ENCODE assay signal across 8 cellular contexts in genomic region chr11:61917357-61918109, GRCh38. TPM values are rescaled to one million over a fixed set of nuclear protein-coding genes. Genes with fewer than 3 reads are reported as not detected.
DNase-seq lines count a peak whose midpoint lies in the region; ATAC-seq and TF ChIP-seq lines count a peak whose summit lies in the region.

TSS of gene RAB3IL1 (minus strand) at chr11:61917566. CDS start at chr11:61917367, 199 bp downstream.

- peak within 1 kb of the TSS; percentile 57; the same call in 1 of the 2 replicates for H2AFZ ChIP-seq in SK-N-SH (ENCODE audit: low read depth)

- TF ChIP-seq RAD21 in SK-N-SH (IDR thresholded peaks at IDR 0.05; ENCODE audit: low read length) = no peak

- H3K4me1 Mint-ChIP-seq in effector memory CD8-positive, alpha-beta T cell (ENCODE audit: low read depth in 2 of 2) = peaks cover 11 to 13% of the 10 kb centered on the region in 2 donors

- H3K27me3 ChIP-seq in SK-N-SH (ENCODE audit: insufficient read depth) (no peaks in the 10 kb centered on the region), lung (ENCODE audit: control insufficient read depth, insufficient read depth) (no peaks in the 10 kb centered on the region), suprapubic skin (peaks cover 23% of the 10 kb centered on the region)

- ATAC-seq in effector memory CD8-positive, alpha-beta T cell (replicated peaks) = peak; percentile 22
- ATAC-seq in lung (ENCODE audit: insufficient read depth, low FRiP score) = peak; percentile 80
- ATAC-seq in HG03439 (IDR thresholded peaks at IDR 0.05; ENCODE audit: unreplicated experiment) = no peak

- peaks cover 66 to 94% of the 10 kb centered on the region in 2 donors for H3K27me3 Mint-ChIP-seq in effector memory CD8-positive, alpha-beta T cell

- H4K20me1 ChIP-seq in SK-N-SH (ENCODE audit: insufficient read depth) = no peaks in the 10 kb centered on the region

- no peaks in the 10 kb centered on the region for H3K36me3 ChIP-seq in SK-N-SH (replicated peaks in 1 of 2; ENCODE audit: control insufficient read depth in 1 of 2, insufficient read depth in 2 of 2, low read length in 1 of 2)
- no peaks in the 10 kb centered on the region for H3K36me3 ChIP-seq in lung (ENCODE audit: control insufficient read depth in 2 of 2, insufficient read depth in 2 of 2, low read length in 2 of 2)
- H3K36me3 ChIP-seq in suprapubic skin = no peaks in the 10 kb centered on the region

- H3K4me1 ChIP-seq in SK-N-SH (ENCODE audit: control insufficient read depth in 1 of 2, insufficient read depth in 2 of 2, low read depth in 1 of 2, low read length in 1 of 2) (peaks cover 5 to 31% of the 10 kb centered on the region in 2 experiments; a peak in 3 of 4 replicates), lung (ENCODE audit: control insufficient read depth in 2 of 2, insufficient read depth in 2 of 2, low read length in 2 of 2) (peaks cover under 1 to 9% of the 10 kb centered on the region in 2 donors), suprapubic skin (peaks cover 52% of the 10 kb centered on the region)

- POLR2A ChIA-PET in SK-N-SH (lab: Yijun Ruan, JAX) = interaction anchor here (0.6 kb wide), 1 partner anchor 21 kb away, joined by 3 read pairs; no protein-coding TSS in a partner anchor

- no peaks in the 10 kb centered on the region for H3K36me3 Mint-ChIP-seq in effector memory CD8-positive, alpha-beta T cell (ENCODE audit: insufficient read depth)

- WGBS in SK-N-SH (ENCODE audit: low lambda C conversion rate) = 30% methylated on average over 7 of the region's 68 CpGs
- WGBS in lung, 2 donors = 2 to 10% methylated on average over 16 to 68 of the region's 68 CpGs
- 4% methylated on average over 13 of the region's 68 CpGs for WGBS in suprapubic skin

- H3K79me2 ChIP-seq in SK-N-SH (ENCODE audit: insufficient read depth) = no peaks in the 10 kb centered on the region

- H3K9ac ChIP-seq in SK-N-SH = peak within 1 kb of the TSS; percentile 53; the same call in 1 of the 2 replicates

- H3F3A ChIP-seq in SK-N-SH (replicated peaks; ENCODE audit: insufficient read depth) = no peaks in the 10 kb centered on the region

- TF ChIP-seq POLR2A in suprapubic skin (IDR thresholded peaks at IDR 0.05) = peak in 1 of 2 donors; percentile 59

- no peaks in the 10 kb centered on the region for H3K9me2 ChIP-seq in SK-N-SH

- H3K4me3 Mint-ChIP-seq in effector memory CD8-positive, alpha-beta T cell = peak within 1 kb of the TSS; percentile 72 to 76

- no peaks in the 10 kb centered on the region for H3K9me3 Mint-ChIP-seq in effector memory CD8-positive, alpha-beta T cell

- CTCF ChIA-PET in SK-N-SH (lab: Yijun Ruan, JAX) = interaction anchor here (0.6 to 5.9 kb wide), 5 partner anchors 9 to 164 kb away, joined by 3 to 85 read pairs (median 4); no protein-coding TSS in a partner anchor

- no peak for TF ChIP-seq EP300 in SK-N-SH (IDR thresholded peaks at IDR 0.05; ENCODE audit: borderline replicate concordance in 1 of 2, low read depth in 1 of 2, low read length in 1 of 2)
- no peak for TF ChIP-seq EP300 in suprapubic skin (IDR thresholded peaks at IDR 0.05)

- DNase-seq in activated CD4-positive, alpha-beta T cell treated with anti-CD3 and anti-CD28 coated beads for 48 hours = peak; percentile 24
- no peak for DNase-seq in activated CD4-positive, alpha-beta T cell treated with anti-CD3 and anti-CD28 coated beads, Interleukin-2, amount 50 U/mL, for 4 hours
- peak; percentile 94 for DNase-seq in SK-N-SH
- DNase-seq in effector memory CD8-positive, alpha-beta T cell = no peak
- DNase-seq in lung (ENCODE audit: low spot score) = no peak
- peak; percentile 86 to 88 for DNase-seq in suprapubic skin (ENCODE audit: low spot score in 2 of 2)
- no peak for DNase-seq in T-helper 9 cell

- H3K27ac ChIP-seq in SK-N-SH (ENCODE audit: low read depth in 2 of 2, low read length in 1 of 2) (no peak within 1 kb of the TSS; a peak in 1 of 4 replicates), lung (ENCODE audit: low read depth in 1 of 2, low read length in 1 of 2) (peak within 1 kb of the TSS; percentile 41 to 67), suprapubic skin (peak within 1 kb of the TSS; percentile 82)

- peak within 1 kb of the TSS; percentile 88 for H3K4me2 ChIP-seq in SK-N-SH

- H3K9me3 ChIP-seq in SK-N-SH = no peaks in the 10 kb centered on the region
- no peaks in the 10 kb centered on the region for H3K9me3 ChIP-seq in lung (ENCODE audit: control insufficient read depth in 2 of 2, insufficient read depth in 1 of 2, low read length in 1 of 2)
- H3K9me3 ChIP-seq in suprapubic skin = no peaks in the 10 kb centered on the region

- peak within 1 kb of the TSS; percentile 59 to 65 for H3K4me3 ChIP-seq in SK-N-SH (ENCODE audit: low read depth in 2 of 2, low read length in 1 of 2)
- H3K4me3 ChIP-seq in lung = peak within 1 kb of the TSS; percentile 49
- peak within 1 kb of the TSS; percentile 79 for H3K4me3 ChIP-seq in suprapubic skin

- H3K27ac Mint-ChIP-seq in effector memory CD8-positive, alpha-beta T cell = no peak within 1 kb of the TSS

- TF ChIP-seq CTCF in SK-N-SH (IDR thresholded peaks at IDR 0.05) = no peak
- no peak for TF ChIP-seq CTCF in lung (IDR thresholded peaks at IDR 0.05; ENCODE audit: control extremely low read depth, extremely low read depth)
- TF ChIP-seq CTCF in suprapubic skin (IDR thresholded peaks at IDR 0.05) = no peak

TF ChIP-seq in SK-N-SH, 30 proteins besides CTCF, POLR2A, EP300 and RAD21 (continues in another document):
- TF ChIP-seq USF1 (IDR thresholded peaks at IDR 0.05; ENCODE audit: borderline replicate concordance, low read depth) = peak; percentile 87
- TF ChIP-seq TAF1 (IDR thresholded peaks at IDR 0.05; ENCODE audit: borderline replicate concordance, low read depth, low read length) = no peak
- TF ChIP-seq FOXJ3 (CRISPR knock-in tag; IDR thresholded peaks at IDR 0.05) = no peak
- no peak for TF ChIP-seq PBX3 (IDR thresholded peaks at IDR 0.05)
- TF ChIP-seq POLR2AphosphoS5 (IDR thresholded peaks at IDR 0.05; ENCODE audit: low read depth, low read length) = no peak
- no peak for TF ChIP-seq FOSL2 (IDR thresholded peaks at IDR 0.05; ENCODE audit: borderline replicate concordance, low read depth)
- no peak for TF ChIP-seq SMC3 (IDR thresholded peaks at IDR 0.05; ENCODE audit: low read depth, low read length)
- no peak for TF ChIP-seq RFX5 (IDR thresholded peaks at IDR 0.05; ENCODE audit: low read length)
- no peak for TF ChIP-seq YY1 (IDR thresholded peaks at IDR 0.05; ENCODE audit: low read depth)
- no peak for TF ChIP-seq ZBTB33 (IDR thresholded peaks at IDR 0.05; ENCODE audit: borderline replicate concordance, low read depth)
- no peak for TF ChIP-seq GATA2 (CRISPR knock-in tag; IDR thresholded peaks at IDR 0.05)
- peak; percentile 79 for TF ChIP-seq USF2 (IDR thresholded peaks at IDR 0.05; ENCODE audit: borderline replicate concordance, low read depth, low read length)
- no peak for TF ChIP-seq SIN3A (IDR thresholded peaks at IDR 0.05; ENCODE audit: borderline replicate concordance, low read depth, low read length)
- peak; percentile 76 for TF ChIP-seq MXI1 (IDR thresholded peaks at IDR 0.05; ENCODE audit: low read depth, low read length)
- TF ChIP-seq EZH2phosphoT487 (IDR thresholded peaks at IDR 0.05; ENCODE audit: borderline replicate concordance, low read depth) = no peak

RNA-seq across cellular contexts. Expression of gene RAB3IL1, which starts in this region (rescaled TPM):
- polyA plus RNA-seq in SK-N-SH (2012; rRNA removed) = 9.8 and 10.2 TPM in 2 replicates
- polyA plus RNA-seq in SK-N-SH (2012; cell fraction: cytosol; rRNA removed) = 4.8 and 7.2 TPM in 2 replicates
- 14.6 and 16.0 TPM in 2 replicates for polyA plus RNA-seq in SK-N-SH (2012; cell fraction: nucleus; rRNA removed)
- total RNA-seq in lung = 10 to 100 TPM in 1 of 2 donors, 1 to 10 TPM in 1; 8.8 to 10.9 TPM
- 10 to 100 TPM in 1 of 2 donors, 1 to 10 TPM in 1; 6.7 to 20.8 TPM for polyA plus RNA-seq in lung
- 1 to 10 TPM; 2.6 to 8.9 (median 5.4) TPM for total RNA-seq in suprapubic skin

Comparison
In these comparisons a context has a peak if more than half of its experiments do, and no peak if none do; other contexts are left out.
1. DNase-seq: peak in activated CD4-positive, alpha-beta T cell treated with anti-CD3 and anti-CD28 coated beads for 48 hours (single experiment), SK-N-SH (single experiment) and suprapubic skin (2 of 2); none in activated CD4-positive, alpha-beta T cell treated with anti-CD3 and anti-CD28 coated beads, Interleukin-2, amount 50 U/mL, for 4 hours (0 of 2), effector memory CD8-positive, alpha-beta T cell (0 of 3), lung (single experiment) and T-helper 9 cell (single experiment).
2. H3K27ac ChIP-seq: peak in lung (2 of 2) and suprapubic skin (single experiment); none in SK-N-SH (0 of 2).
3. Peak in every context shown above with its lines, with median percentiles within 50 percentile points of each other: H3K4me3 ChIP-seq.